Comparison of ENCODE assay signal across 22 cellular contexts in the genomic region with DNA sequence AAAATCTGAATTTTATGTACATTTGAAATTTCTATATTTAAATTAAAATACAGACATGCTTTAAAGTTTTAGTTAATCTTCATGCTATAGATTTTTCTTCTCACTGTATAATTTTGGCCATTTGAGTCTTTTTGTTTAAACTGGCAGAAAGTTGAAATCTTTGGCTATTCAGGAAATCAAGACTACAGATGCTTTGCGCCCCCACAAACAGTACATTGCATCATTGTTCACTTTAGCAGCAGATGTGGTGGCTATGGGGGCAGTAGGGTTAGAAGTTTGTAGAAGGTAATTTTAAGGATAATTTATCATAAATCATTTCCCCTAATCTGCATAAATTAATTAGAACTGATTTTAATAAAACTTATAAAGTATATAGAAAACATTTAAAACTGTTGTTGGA.
"Had no signal": no experiment of that assay in that cellular context is flagged by ENCODE, and none has a peak within 500 bp of the region (broad histone marks: within the 10 kb centered on the region; RNA-seq: fewer than 3 reads in every experiment).

No MANE protein-coding gene starts in this region.

- H3K4me3 ChIP-seq: left lung, right atrium auricular region, tibial nerve, uterus had no signal

- ATAC-seq: activated T-cell treated with anti-CD3 and anti-CD28 coated beads, Interleukin-2, amount 50 U/mL, for 72 hours; effector memory CD8-positive, alpha-beta T cell; left lung; naive thymus-derived CD8-positive, alpha-beta T cell; T-helper 17 cell had no signal

- H3K9me3 ChIP-seq: left lung, neutrophil, right atrium auricular region, tibial nerve, uterus had no signal

- FAIRE-seq: kidney, small intestine, TTC549 had no signal

- DNase-seq: activated B cell treated with CpG ODN at 0.5 μM for 24 hours; activated CD4-positive, alpha-beta T cell treated with anti-CD3 and anti-CD28 coated beads for 48 hours; activated CD8-positive, alpha-beta memory T cell treated with anti-CD3 and anti-CD28 coated beads, Interleukin-2, amount 50 U/mL, for 48 hours; activated gamma-delta T cell; activated T-cell treated with anti-CD3 and anti-CD28 coated beads, Interleukin-2, amount 50 U/mL, for 72 hours; anterior cingulate cortex; effector memory CD8-positive, alpha-beta T cell; erythroblast; hippocampal formation; kidney; left lung; naive thymus-derived CD8-positive, alpha-beta T cell; small intestine; stimulated activated CD4-positive, alpha-beta T cell treated with anti-CD3 and anti-CD28 coated beads, Interleukin-4, amount 100 ng/mL, for 24 hours; stimulated activated naive CD4-positive, alpha-beta T cell treated with Interleukin-2 at 50 U/mL for 16 hours; substantia nigra; T-helper 17 cell; uterus had no signal

- H3K27ac ChIP-seq: left lung, neutrophil, right atrium auricular region, tibial nerve, uterus had no signal

- H3K36me3 ChIP-seq: uterus had no signal

- H3K27me3 ChIP-seq: left lung, neutrophil, right atrium auricular region, tibial nerve, uterus had no signal

- H3K4me1 ChIP-seq: left lung, uterus had no signal
